ENCODE assay signal across 1 cellular context in the genomic region with DNA sequence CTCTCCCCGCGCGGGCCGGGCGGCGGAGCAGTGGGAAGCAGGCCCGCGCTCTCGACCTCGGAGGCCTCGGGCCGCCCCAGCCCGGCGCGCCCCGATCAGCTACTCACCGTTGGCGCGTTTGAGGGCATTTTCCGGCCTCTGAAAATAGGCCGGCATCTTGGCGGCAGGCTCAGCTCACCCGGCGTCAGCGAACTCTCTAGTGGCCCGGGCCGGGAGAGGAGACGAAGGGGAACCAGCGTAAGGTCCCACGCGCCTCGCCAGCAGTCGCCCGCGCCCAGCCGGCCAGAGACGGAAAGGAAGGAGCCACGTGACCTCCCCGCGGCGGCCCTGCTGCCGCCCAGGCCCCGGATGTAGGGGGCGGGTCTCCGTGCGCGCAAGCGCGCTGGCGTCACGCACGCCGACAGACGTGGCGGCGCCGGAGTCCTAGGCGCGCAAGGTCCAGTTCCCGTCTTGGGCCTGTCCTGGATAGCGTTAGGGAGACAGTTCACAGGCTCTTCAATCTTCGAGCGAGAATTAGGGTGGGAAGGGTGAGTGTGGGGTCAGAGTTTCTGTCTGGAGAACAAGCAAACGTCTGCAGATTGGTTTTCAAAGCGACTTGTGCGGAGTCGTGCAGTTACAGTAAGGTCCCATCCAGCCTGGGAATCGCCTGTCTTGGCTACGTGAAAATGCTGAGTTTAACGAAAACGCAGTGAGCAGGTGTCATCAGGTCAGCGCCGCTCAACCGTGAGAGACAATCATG.
A peak's percentile ranks its signal among the peaks of the same experiment; 100 is the strongest.
TF ChIP-seq lines count a peak whose summit lies in the region.

A gene with protein sequence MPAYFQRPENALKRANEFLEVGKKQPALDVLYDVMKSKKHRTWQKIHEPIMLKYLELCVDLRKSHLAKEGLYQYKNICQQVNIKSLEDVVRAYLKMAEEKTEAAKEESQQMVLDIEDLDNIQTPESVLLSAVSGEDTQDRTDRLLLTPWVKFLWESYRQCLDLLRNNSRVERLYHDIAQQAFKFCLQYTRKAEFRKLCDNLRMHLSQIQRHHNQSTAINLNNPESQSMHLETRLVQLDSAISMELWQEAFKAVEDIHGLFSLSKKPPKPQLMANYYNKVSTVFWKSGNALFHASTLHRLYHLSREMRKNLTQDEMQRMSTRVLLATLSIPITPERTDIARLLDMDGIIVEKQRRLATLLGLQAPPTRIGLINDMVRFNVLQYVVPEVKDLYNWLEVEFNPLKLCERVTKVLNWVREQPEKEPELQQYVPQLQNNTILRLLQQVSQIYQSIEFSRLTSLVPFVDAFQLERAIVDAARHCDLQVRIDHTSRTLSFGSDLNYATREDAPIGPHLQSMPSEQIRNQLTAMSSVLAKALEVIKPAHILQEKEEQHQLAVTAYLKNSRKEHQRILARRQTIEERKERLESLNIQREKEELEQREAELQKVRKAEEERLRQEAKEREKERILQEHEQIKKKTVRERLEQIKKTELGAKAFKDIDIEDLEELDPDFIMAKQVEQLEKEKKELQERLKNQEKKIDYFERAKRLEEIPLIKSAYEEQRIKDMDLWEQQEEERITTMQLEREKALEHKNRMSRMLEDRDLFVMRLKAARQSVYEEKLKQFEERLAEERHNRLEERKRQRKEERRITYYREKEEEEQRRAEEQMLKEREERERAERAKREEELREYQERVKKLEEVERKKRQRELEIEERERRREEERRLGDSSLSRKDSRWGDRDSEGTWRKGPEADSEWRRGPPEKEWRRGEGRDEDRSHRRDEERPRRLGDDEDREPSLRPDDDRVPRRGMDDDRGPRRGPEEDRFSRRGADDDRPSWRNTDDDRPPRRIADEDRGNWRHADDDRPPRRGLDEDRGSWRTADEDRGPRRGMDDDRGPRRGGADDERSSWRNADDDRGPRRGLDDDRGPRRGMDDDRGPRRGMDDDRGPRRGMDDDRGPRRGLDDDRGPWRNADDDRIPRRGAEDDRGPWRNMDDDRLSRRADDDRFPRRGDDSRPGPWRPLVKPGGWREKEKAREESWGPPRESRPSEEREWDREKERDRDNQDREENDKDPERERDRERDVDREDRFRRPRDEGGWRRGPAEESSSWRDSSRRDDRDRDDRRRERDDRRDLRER (N-terminal part only) (minus strand): TSS at position 297 of the 739 bp plus-strand sequence. CDS start 141 bp downstream, at position 156.

TF ChIP-seq in HEK293, 187 proteins besides CTCF, POLR2A, EP300 and RAD21 (continued from another document):
- TF ChIP-seq, protein P1, sequence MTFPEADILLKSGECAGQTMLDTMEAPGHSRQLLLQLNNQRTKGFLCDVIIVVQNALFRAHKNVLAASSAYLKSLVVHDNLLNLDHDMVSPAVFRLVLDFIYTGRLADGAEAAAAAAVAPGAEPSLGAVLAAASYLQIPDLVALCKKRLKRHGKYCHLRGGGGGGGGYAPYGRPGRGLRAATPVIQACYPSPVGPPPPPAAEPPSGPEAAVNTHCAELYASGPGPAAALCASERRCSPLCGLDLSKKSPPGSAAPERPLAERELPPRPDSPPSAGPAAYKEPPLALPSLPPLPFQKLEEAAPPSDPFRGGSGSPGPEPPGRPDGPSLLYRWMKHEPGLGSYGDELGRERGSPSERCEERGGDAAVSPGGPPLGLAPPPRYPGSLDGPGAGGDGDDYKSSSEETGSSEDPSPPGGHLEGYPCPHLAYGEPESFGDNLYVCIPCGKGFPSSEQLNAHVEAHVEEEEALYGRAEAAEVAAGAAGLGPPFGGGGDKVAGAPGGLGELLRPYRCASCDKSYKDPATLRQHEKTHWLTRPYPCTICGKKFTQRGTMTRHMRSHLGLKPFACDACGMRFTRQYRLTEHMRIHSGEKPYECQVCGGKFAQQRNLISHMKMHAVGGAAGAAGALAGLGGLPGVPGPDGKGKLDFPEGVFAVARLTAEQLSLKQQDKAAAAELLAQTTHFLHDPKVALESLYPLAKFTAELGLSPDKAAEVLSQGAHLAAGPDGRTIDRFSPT (tag by site-specific recombination; IDR thresholded peaks at IDR 0.05): no peak
- TF ChIP-seq, protein P2, sequence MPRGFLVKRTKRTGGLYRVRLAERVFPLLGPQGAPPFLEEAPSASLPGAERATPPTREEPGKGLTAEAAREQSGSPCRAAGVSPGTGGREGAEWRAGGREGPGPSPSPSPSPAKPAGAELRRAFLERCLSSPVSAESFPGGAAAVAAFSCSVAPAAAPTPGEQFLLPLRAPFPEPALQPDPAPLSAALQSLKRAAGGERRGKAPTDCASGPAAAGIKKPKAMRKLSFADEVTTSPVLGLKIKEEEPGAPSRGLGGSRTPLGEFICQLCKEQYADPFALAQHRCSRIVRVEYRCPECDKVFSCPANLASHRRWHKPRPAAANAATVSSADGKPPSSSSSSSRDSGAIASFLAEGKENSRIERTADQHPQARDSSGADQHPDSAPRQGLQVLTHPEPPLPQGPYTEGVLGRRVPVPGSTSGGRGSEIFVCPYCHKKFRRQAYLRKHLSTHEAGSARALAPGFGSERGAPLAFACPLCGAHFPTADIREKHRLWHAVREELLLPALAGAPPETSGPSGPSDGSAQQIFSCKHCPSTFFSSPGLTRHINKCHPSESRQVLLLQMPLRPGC (tag by site-specific recombination; IDR thresholded peaks at IDR 0.05): no peak
- 0 out of 2 replicates have a peak, but pooled peaks have one; percentile 14 for TF ChIP-seq BCL11A (tag by site-specific recombination; IDR thresholded peaks at IDR 0.05; ENCODE audit: low read depth)
- TF ChIP-seq, protein P3, sequence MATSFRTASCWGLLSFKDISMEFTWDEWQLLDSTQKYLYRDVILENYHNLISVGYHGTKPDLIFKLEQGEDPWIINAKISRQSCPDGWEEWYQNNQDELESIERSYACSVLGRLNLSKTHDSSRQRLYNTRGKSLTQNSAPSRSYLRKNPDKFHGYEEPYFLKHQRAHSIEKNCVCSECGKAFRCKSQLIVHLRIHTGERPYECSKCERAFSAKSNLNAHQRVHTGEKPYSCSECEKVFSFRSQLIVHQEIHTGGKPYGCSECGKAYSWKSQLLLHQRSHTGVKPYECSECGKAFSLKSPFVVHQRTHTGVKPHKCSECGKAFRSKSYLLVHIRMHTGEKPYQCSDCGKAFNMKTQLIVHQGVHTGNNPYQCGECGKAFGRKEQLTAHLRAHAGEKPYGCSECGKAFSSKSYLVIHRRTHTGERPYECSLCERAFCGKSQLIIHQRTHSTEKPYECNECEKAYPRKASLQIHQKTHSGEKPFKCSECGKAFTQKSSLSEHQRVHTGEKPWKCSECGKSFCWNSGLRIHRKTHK (tag by site-specific recombination; IDR thresholded peaks at IDR 0.05): no peak
- TF ChIP-seq RBAK (tag by site-specific recombination; IDR thresholded peaks at IDR 0.05): no peak
- no peak for TF ChIP-seq TCF7L2 (IDR thresholded peaks at IDR 0.05; ENCODE audit: borderline replicate concordance, low read depth, low read length)
- TF ChIP-seq ZNF274 (IDR thresholded peaks at IDR 0.05; ENCODE audit: low read length): no peak
- TF ChIP-seq ZNF274 (tag by site-specific recombination; IDR thresholded peaks at IDR 0.05; ENCODE audit: borderline replicate concordance): no peak
- no peak for TF ChIP-seq ZNF223 (tag by site-specific recombination; IDR thresholded peaks at IDR 0.05)
- no peak for TF ChIP-seq ZNF530 (tag by site-specific recombination; IDR thresholded peaks at IDR 0.05; ENCODE audit: low read depth)
- no peak for TF ChIP-seq ZNF549 (tag by site-specific recombination; IDR thresholded peaks at IDR 0.05)
- no peak for TF ChIP-seq ZNF521 (tag by site-specific recombination; IDR thresholded peaks at IDR 0.05)
- TF ChIP-seq ZNF121 (tag by site-specific recombination; IDR thresholded peaks at IDR 0.05): no peak
TF ChIP-seq in HEK293: peak in this region for 42.
